ENCODE assay signal across 8 cellular contexts in the genomic region with DNA sequence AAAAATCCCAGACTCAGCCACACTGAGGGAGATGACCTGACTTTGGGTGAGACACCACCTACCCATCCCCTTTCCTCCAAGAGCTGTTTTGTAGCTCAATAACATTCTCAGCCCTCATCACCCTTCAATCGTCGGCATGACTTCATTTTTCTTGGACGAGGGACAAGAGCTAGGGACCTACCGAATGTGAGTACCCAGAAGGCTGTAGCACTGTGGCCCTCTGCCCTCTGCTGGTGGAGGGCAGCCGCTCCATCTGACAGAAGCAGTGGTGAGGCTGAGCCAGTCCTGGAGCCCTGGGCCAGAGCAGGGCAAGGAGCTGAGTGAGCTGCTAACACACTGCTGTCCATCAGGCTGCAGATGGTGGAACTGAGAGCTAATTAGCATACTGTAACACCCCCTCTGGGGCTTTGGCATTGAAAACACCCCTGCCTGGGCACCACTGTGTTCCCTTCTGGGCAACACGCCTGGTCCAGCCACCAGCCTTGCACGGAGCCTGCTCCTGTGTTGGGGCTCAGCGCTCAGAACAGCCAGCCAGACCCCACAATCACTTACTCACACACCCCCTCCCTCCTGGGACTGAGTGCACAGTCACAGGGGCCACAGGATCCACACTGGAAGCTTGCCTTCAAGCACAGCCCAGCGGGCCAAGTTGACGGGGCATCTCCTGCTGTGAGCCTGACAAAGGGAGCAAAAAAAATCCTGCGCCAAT. TPM values are rescaled to one million over a fixed set of nuclear protein-coding genes. Genes with fewer than 3 reads are reported as not detected.
DNase-seq lines count a peak whose midpoint lies in the region; ATAC-seq, FAIRE-seq and TF ChIP-seq lines count a peak whose summit lies in the region.
"Had no signal": no experiment of that assay in that cellular context is flagged by ENCODE, and none has a peak within 500 bp of the region (broad histone marks: within the 10 kb centered on the region; RNA-seq: fewer than 3 reads in every experiment).

No MANE protein-coding gene starts in this region.

- no peak overlapping the region for H3K27ac Mint-ChIP-seq in activated T-helper 17 cell treated with anti-CD3 and anti-CD28 coated beads, Interleukin-2, amount 50 U/mL, for 72 hours

- no peaks in the 10 kb centered on the region for H4K20me1 ChIP-seq in keratinocyte (ENCODE audit: control insufficient read depth, extremely low read depth, insufficient read depth, low read length)

- no peak overlapping the region for H2AFZ ChIP-seq in keratinocyte (ENCODE audit: control insufficient read depth, low read length)

- ATAC-seq in activated T-helper 17 cell treated with anti-CD3 and anti-CD28 coated beads, Interleukin-2, amount 50 U/mL, for 72 hours (replicated peaks), result peak; percentile 57
- no peak for ATAC-seq in GM21825 (IDR thresholded peaks at IDR 0.05; ENCODE audit: unreplicated experiment)
- no peak for ATAC-seq in GM18867 (IDR thresholded peaks at IDR 0.05; ENCODE audit: unreplicated experiment)

- H3K4me3 Mint-ChIP-seq in activated T-helper 17 cell treated with anti-CD3 and anti-CD28 coated beads, Interleukin-2, amount 50 U/mL, for 72 hours, result no peak overlapping the region

- H3K79me2 ChIP-seq in keratinocyte (ENCODE audit: control insufficient read depth, insufficient read depth, low read length), result no peaks in the 10 kb centered on the region

- H3K27me3 ChIP-seq in keratinocyte (ENCODE audit: control insufficient read depth, extremely low read depth, insufficient read depth, low read length), result peaks cover 5% of the 10 kb centered on the region

- peak; percentile 50 to 77 (median 72) for TF ChIP-seq CTCF in keratinocyte (optimal IDR thresholded peaks at IDR 0.05 in 1 of 3, IDR thresholded peaks at IDR 0.05 in 1 of 3, conservative IDR thresholded peaks at IDR 0.05 in 1 of 3; ENCODE audit: extremely low read depth in 1 of 3, insufficient read depth in 2 of 3, low read length in 3 of 3)

- no peak overlapping the region for H3K4me3 ChIP-seq in keratinocyte (ENCODE audit: control insufficient read depth in 2 of 3, extremely low read depth in 1 of 3, insufficient read depth in 2 of 3, low read depth in 1 of 3, low read length in 3 of 3)

- H3K4me2 ChIP-seq in keratinocyte (ENCODE audit: control insufficient read depth, extremely low read depth, insufficient read depth, low read depth, low read length), result no peak overlapping the region

- H3K4me1 Mint-ChIP-seq in activated T-helper 17 cell treated with anti-CD3 and anti-CD28 coated beads, Interleukin-2, amount 50 U/mL, for 72 hours, result peaks cover 10% of the 10 kb centered on the region

- no peaks in the 10 kb centered on the region for H3K4me1 ChIP-seq in keratinocyte (ENCODE audit: control insufficient read depth, extremely low read depth, insufficient read depth, low read length)

- H3K27ac ChIP-seq in keratinocyte (ENCODE audit: control insufficient read depth, insufficient read depth, low read length), result no peak overlapping the region

- H3K9me1 ChIP-seq in keratinocyte (ENCODE audit: control insufficient read depth, extremely low read depth, insufficient read depth, low read length), result no peaks in the 10 kb centered on the region

- H3K9me3 ChIP-seq in keratinocyte (ENCODE audit: control insufficient read depth, low read depth, low read length), result peaks cover 2% of the 10 kb centered on the region

- dilution Hi-C loops in keratinocyte (cut with MboI; ENCODE audit: extremely low pct_ligation_motif_present, low sequenced_read_pairs), result no loop called here

- no peak overlapping the region for H3K9ac ChIP-seq in keratinocyte (ENCODE audit: control insufficient read depth, extremely low read depth, insufficient read depth, low read length)

- FAIRE-seq in keratinocyte (lab: Jason Lieb, UNC), result no peak
- FAIRE-seq: TTC549 had no signal

- no peaks in the 10 kb centered on the region for H3K36me3 ChIP-seq in keratinocyte (ENCODE audit: control insufficient read depth in 2 of 2, extremely low read depth in 1 of 2, insufficient read depth in 2 of 2, low read length in 2 of 2)

- H3K9me3 Mint-ChIP-seq in activated T-helper 17 cell treated with anti-CD3 and anti-CD28 coated beads, Interleukin-2, amount 50 U/mL, for 72 hours, result peaks cover 3% of the 10 kb centered on the region

- DNase-seq in EH (ENCODE audit: low read depth) (peak; percentile 84), HT-29 (ENCODE audit: low spot score) (peak; percentile 28), keratinocyte (ENCODE audit: low read depth, low spot score) (peak; percentile 17)
- no peak for DNase-seq in stimulated activated naive CD4-positive, alpha-beta T cell treated with Interleukin-2 at 50 U/mL for 16 hours (lab: John Stamatoyannopoulos, UW)

- H3K36me3 Mint-ChIP-seq in activated T-helper 17 cell treated with anti-CD3 and anti-CD28 coated beads, Interleukin-2, amount 50 U/mL, for 72 hours (ENCODE audit: low read depth), result no peaks in the 10 kb centered on the region

- peaks cover 3% of the 10 kb centered on the region for H3K27me3 Mint-ChIP-seq in activated T-helper 17 cell treated with anti-CD3 and anti-CD28 coated beads, Interleukin-2, amount 50 U/mL, for 72 hours

RNA-seq across cellular contexts. Expression of gene ALPL, which starts 18.3 kb away (rescaled TPM):
- not detected in 2 replicates for total RNA-seq in HT-29 (2014; rRNA removed; shearing (Covaris generic))
- not detected for total RNA-seq in activated T-helper 17 cell treated with anti-CD3 and anti-CD28 coated beads, Interleukin-2, amount 50 U/mL, for 72 hours
- polyA plus RNA-seq in keratinocyte, result not detected in 3 replicates
- polyA plus RNA-seq in keratinocyte (2011; ENCODE audit: low read depth), result not detected
- polyA plus RNA-seq in keratinocyte (2011; cell fraction: cytosol; rRNA removed), result 0.02 TPM in 1 of 2 replicates, not detected in the other
- polyA plus RNA-seq in keratinocyte (2011; cell fraction: nucleus; rRNA removed), result not detected in 2 replicates
- not detected in 2 replicates for polyA plus RNA-seq in keratinocyte (2012; ENCODE audit: low replicate concordance)
- not detected in 3 replicates for polyA minus RNA-seq in keratinocyte
- polyA minus RNA-seq in keratinocyte (2011; cell fraction: cytosol; rRNA and poly(A)+ RNA removed), result not detected
- polyA minus RNA-seq in keratinocyte (2011; cell fraction: nucleus; rRNA and poly(A)+ RNA removed), result not detected in 2 replicates

RNA-seq across cellular contexts. Expression of gene NBPF3, which starts 51.0 kb away (rescaled TPM):
- total RNA-seq in HT-29 (2014; rRNA removed; shearing (Covaris generic)), result 6.4 and 7.6 TPM in 2 replicates
- total RNA-seq in activated T-helper 17 cell treated with anti-CD3 and anti-CD28 coated beads, Interleukin-2, amount 50 U/mL, for 72 hours, result 10 to 100 TPM in 1 of 2 donors, 1 to 10 TPM in 1; 9.9 to 10.8 TPM
- 6.0 to 8.0 TPM (median 6.8 TPM) in 3 replicates for polyA plus RNA-seq in keratinocyte
- polyA plus RNA-seq in keratinocyte (2011; ENCODE audit: low read depth), result 2.5 TPM
- 4.1 and 5.0 TPM in 2 replicates for polyA plus RNA-seq in keratinocyte (2011; cell fraction: cytosol; rRNA removed)
- 11.7 and 12.5 TPM in 2 replicates for polyA plus RNA-seq in keratinocyte (2011; cell fraction: nucleus; rRNA removed)
- polyA plus RNA-seq in keratinocyte (2012; ENCODE audit: low replicate concordance), result 3.9 and 6.0 TPM in 2 replicates
- polyA minus RNA-seq in keratinocyte, result 4.1 to 14.7 TPM (median 10.2 TPM) in 3 replicates
- polyA minus RNA-seq in keratinocyte (2011; cell fraction: cytosol; rRNA and poly(A)+ RNA removed), result 2.9 TPM
- polyA minus RNA-seq in keratinocyte (2011; cell fraction: nucleus; rRNA and poly(A)+ RNA removed), result 4.2 and 8.7 TPM in 2 replicates
